In the genomic region with DNA sequence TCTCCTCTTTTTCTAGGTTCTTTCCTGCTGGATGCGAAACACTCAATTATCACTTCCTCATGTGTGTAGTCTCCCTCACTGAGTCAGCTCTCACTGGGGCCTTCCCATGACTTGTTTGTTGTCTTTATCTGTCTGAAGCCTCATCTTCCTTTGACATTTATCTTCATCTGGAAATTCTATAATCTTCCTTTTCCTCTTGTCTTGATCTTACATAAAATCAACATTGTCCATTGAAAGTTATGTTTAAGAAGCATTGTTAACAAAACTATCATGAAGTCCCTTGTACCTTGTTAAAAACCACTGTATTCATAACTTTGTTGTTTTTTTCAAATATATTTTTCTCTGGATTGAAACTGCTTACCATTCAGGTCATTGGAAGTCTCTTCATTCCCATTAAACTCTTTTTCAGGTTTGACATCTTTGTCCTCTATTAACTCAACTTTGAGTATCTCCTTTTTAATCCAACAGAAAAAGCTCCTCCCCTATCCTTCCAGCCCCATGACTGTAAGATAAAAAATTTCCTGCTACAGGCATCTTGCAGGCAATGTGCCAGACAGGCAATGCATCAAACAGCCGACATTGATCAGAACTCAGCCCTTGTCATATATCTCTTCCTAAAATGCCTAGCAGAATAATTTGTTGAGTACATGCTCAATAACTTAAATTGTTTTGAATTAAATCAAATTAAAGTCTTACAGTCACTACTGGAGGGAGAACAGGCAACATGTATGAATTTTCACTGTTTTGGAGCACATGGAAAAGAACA, we compare ENCODE assay signal across 21 cellular contexts. TPM values are rescaled to one million over a fixed set of nuclear protein-coding genes. Genes with fewer than 3 reads are reported as not detected.
A peak's percentile ranks its signal among the peaks of the same experiment; 100 is the strongest.
DNase-seq lines count a peak whose midpoint lies in the region; ATAC-seq and TF ChIP-seq lines count a peak whose summit lies in the region.
"Had no signal": no experiment of that assay in that cellular context is flagged by ENCODE, and none has a peak within 500 bp of the region (broad histone marks: within the 10 kb centered on the region; RNA-seq: fewer than 3 reads in every experiment).

No MANE protein-coding gene starts in this region.

- DNase-seq in DMS53 (lab: John Stamatoyannopoulos, UW), result peak; percentile 46
- DNase-seq in DMS53 treated with DMSO at 0.1 percent for 48 hours (lab: John Stamatoyannopoulos, UW; ENCODE audit: unreplicated experiment), result no peak
- DNase-seq in RWPE2 (ENCODE audit: low spot score), result no peak
- DNase-seq in epithelial cell of esophagus (ENCODE audit: low read depth), result peak; percentile 41
- no peak for DNase-seq in stimulated activated effector memory CD8-positive, alpha-beta T cell treated with anti-CD3 and anti-CD28 coated beads, Interleukin-12 subunit alpha, Interleukin-12 subunit beta, amount 100 ng/mL, for 72 hours (ENCODE audit: low spot score in 2 of 2)
- DNase-seq in NCI-H1417 treated with DMSO at 0.1 percent for 48 hours (lab: John Stamatoyannopoulos, UW), result no peak
- no peak for DNase-seq in Right ventricle myocardium superior
- no peak for DNase-seq in immature natural killer cell
- DNase-seq: activated CD4-positive, alpha-beta T cell treated with anti-CD3 and anti-CD28 coated beads for 1 hour; DMS79 treated with DMSO at 0.1 percent for 48 hours; effector CD8-positive, alpha-beta T cell; NCI-H82; T-helper 2 cell had no signal

- H3K27ac Mint-ChIP-seq in stimulated activated effector memory CD8-positive, alpha-beta T cell treated with anti-CD3 and anti-CD28 coated beads, Interleukin-12 subunit alpha, Interleukin-12 subunit beta, amount 100 ng/mL, for 72 hours, result peak overlapping the region; percentile 2
- H3K27ac Mint-ChIP-seq in immature natural killer cell, result peak overlapping the region in 2 of 6 donors; percentile 9 to 34
- H3K27ac Mint-ChIP-seq: activated naive CD8-positive, alpha-beta T cell; GM23338 had no signal

- ATAC-seq in RWPE2 (ENCODE audit: low read depth) (peak; percentile 46; the same call in 1 of the 3 replicates), Right ventricle myocardium superior (ENCODE audit: poor library complexity) (no peak)
- ATAC-seq in stimulated activated effector memory CD8-positive, alpha-beta T cell treated with anti-CD3 and anti-CD28 coated beads, Interleukin-12 subunit alpha, Interleukin-12 subunit beta, amount 100 ng/mL, for 72 hours, result no peak
- ATAC-seq: GM23338, Right ventricle myocardium inferior had no signal

- peaks cover 0 to 3% (median 2%) of the 10 kb centered on the region in 3 donors for H3K27me3 Mint-ChIP-seq in immature natural killer cell (ENCODE audit: low read depth in 3 of 3)
- H3K27me3 Mint-ChIP-seq: activated naive CD8-positive, alpha-beta T cell had no signal

- H3K4me1 ChIP-seq in RWPE2 (ENCODE audit: insufficient read depth, poor library complexity, severe bottlenecking), result no peaks in the 10 kb centered on the region

- no peaks in the 10 kb centered on the region for H3K9me3 ChIP-seq in RWPE2 (ENCODE audit: severe bottlenecking)

- H3K4me1 Mint-ChIP-seq in stimulated activated effector memory CD8-positive, alpha-beta T cell treated with anti-CD3 and anti-CD28 coated beads, Interleukin-12 subunit alpha, Interleukin-12 subunit beta, amount 100 ng/mL, for 72 hours, result peaks cover 32% of the 10 kb centered on the region
- H3K4me1 Mint-ChIP-seq in immature natural killer cell, result peaks cover 49 to 58% of the 10 kb centered on the region in 2 donors

- H3K36me3 ChIP-seq in RWPE2 (ENCODE audit: low read depth), result no peaks in the 10 kb centered on the region
- H3K36me3 ChIP-seq: cardiac muscle cell had no signal

- H3K27me3 ChIP-seq in RWPE2 (ENCODE audit: insufficient read depth, poor library complexity, severe bottlenecking), result peaks cover 12% of the 10 kb centered on the region
- H3K27me3 ChIP-seq: cardiac muscle cell had no signal

- no peak overlapping the region for H3K4me3 Mint-ChIP-seq in stimulated activated effector memory CD8-positive, alpha-beta T cell treated with anti-CD3 and anti-CD28 coated beads, Interleukin-12 subunit alpha, Interleukin-12 subunit beta, amount 100 ng/mL, for 72 hours
- H3K4me3 Mint-ChIP-seq in immature natural killer cell, result no peak overlapping the region
- H3K4me3 Mint-ChIP-seq: activated naive CD8-positive, alpha-beta T cell; GM23338; neural crest cell had no signal

- H3K9me3 Mint-ChIP-seq in stimulated activated effector memory CD8-positive, alpha-beta T cell treated with anti-CD3 and anti-CD28 coated beads, Interleukin-12 subunit alpha, Interleukin-12 subunit beta, amount 100 ng/mL, for 72 hours, result no peaks in the 10 kb centered on the region
- H3K9me3 Mint-ChIP-seq in immature natural killer cell, result peaks cover 0 to 3% (median 0%) of the 10 kb centered on the region in 6 donors
- H3K9me3 Mint-ChIP-seq: GM23338, neural crest cell had no signal

- intact Hi-C loops in Right ventricle myocardium superior (cut with DNase I), result no loop called here

- TF ChIP-seq CTCF in RWPE2 (IDR thresholded peaks at IDR 0.05; ENCODE audit: poor library complexity, severe bottlenecking), result no peak
- TF ChIP-seq CTCF in epithelial cell of esophagus (IDR thresholded peaks at IDR 0.05; ENCODE audit: insufficient read depth, low read depth, low read length, missing control alignments), result no peak

- H3K36me3 Mint-ChIP-seq in stimulated activated effector memory CD8-positive, alpha-beta T cell treated with anti-CD3 and anti-CD28 coated beads, Interleukin-12 subunit alpha, Interleukin-12 subunit beta, amount 100 ng/mL, for 72 hours, result no peaks in the 10 kb centered on the region
- H3K36me3 Mint-ChIP-seq in immature natural killer cell, result peaks cover 0 to 29% (median 14%) of the 10 kb centered on the region in 3 donors

- no peak overlapping the region for H3K4me3 ChIP-seq in RWPE2 (ENCODE audit: severe bottlenecking)
- H3K4me3 ChIP-seq in epithelial cell of esophagus (ENCODE audit: low read length), result no peak overlapping the region
- H3K4me3 ChIP-seq: cardiac muscle cell, GM23338 had no signal

- H3K27ac ChIP-seq in RWPE2 (ENCODE audit: poor library complexity, severe bottlenecking), result no peak overlapping the region
- H3K27ac ChIP-seq: 22Rv1, C4-2B, cardiac muscle cell, foreskin keratinocyte had no signal

RNA-seq across cellular contexts. Expression of gene MYLIP, which starts 34.8 kb away (rescaled TPM):
- 12.2 TPM for total RNA-seq in Right ventricle myocardium superior
- 100 to 1,000 TPM in 1 of 3 donors, 10 to 100 TPM in 2; 72.0 to 142 (median 99.0) TPM for polyA plus RNA-seq in immature natural killer cell

Comparison
In these comparisons a context has a peak if more than half of its experiments do, and no peak if none do; other contexts are left out.
1. DNase-seq: peak in DMS53 (single experiment) and epithelial cell of esophagus (single experiment); none in DMS53 treated with DMSO at 0.1 percent for 48 hours (single experiment), RWPE2 (single experiment), stimulated activated effector memory CD8-positive, alpha-beta T cell treated with anti-CD3 and anti-CD28 coated beads, Interleukin-12 subunit alpha, Interleukin-12 subunit beta, amount 100 ng/mL, for 72 hours (0 of 2), NCI-H1417 treated with DMSO at 0.1 percent for 48 hours (single experiment), Right ventricle myocardium superior (single experiment) and immature natural killer cell (0 of 3).